23 cellular contexts compared by ENCODE assay signal in the genomic region with DNA sequence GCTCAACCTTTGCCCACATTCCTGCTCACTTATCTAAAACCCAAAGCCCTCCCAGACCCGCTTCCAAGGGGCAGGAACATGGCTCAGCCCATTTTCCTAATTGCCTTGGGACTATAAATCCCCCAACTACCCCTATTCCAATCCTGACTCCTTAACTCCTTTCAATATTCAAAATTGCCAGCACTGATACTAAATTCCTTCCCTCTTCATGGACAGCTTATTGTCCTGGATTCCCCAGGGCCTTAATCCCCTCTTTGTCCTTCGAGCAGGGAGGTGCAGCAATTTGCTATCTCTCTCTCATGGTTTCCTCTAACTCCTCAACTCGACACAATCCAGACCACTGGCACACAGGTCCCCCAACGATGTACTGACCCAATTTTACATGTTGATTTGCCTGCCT.
A peak's percentile ranks its signal among the peaks of the same experiment; 100 is the strongest.
DNase-seq lines count a peak whose midpoint lies in the region; TF ChIP-seq lines count a peak whose summit lies in the region.
"Had no signal": no experiment of that assay in that cellular context is flagged by ENCODE, and none has a peak within 500 bp of the region (broad histone marks: within the 10 kb centered on the region; RNA-seq: fewer than 3 reads in every experiment).

No MANE protein-coding gene starts in this region.

- CTCF ChIA-PET in MCF 10A (lab: Yijun Ruan, JAX) = interaction anchor here (0.7 kb wide), 2 partner anchors 848 to 966 kb away, joined by 3 to 4 read pairs; no protein-coding TSS in a partner anchor

- H3F3A ChIP-seq in neural progenitor cell (ENCODE audit: low read depth) = peaks cover 69% of the 10 kb centered on the region

- peak overlapping the region; percentile 84 for H3K27ac ChIP-seq in neural progenitor cell
- H3K27ac ChIP-seq: 22Rv1, Peyer's patch, SJCRH30 had no signal

- H3K9me3 Mint-ChIP-seq in neural progenitor cell = no peaks in the 10 kb centered on the region
- no peaks in the 10 kb centered on the region for H3K9me3 Mint-ChIP-seq in MCF 10A (ENCODE audit: unreplicated experiment)
- H3K9me3 Mint-ChIP-seq: activated naive CD4-positive, alpha-beta T cell treated with anti-CD3 and anti-CD28 coated beads, Interleukin-2, amount 10 ng/mL, durations not matched to agents 7 days and 5 days; activated T-cell treated with anti-CD3 and anti-CD28 coated beads, Interleukin-2, amount 50 U/mL, for 72 hours; CD4-positive, alpha-beta T cell had no signal

- H3K27me3 Mint-ChIP-seq in neural progenitor cell (ENCODE audit: insufficient read depth, low read depth) (peaks cover 2% of the 10 kb centered on the region), MCF 10A (ENCODE audit: insufficient read depth, unreplicated experiment) (no peaks in the 10 kb centered on the region)
- H3K27me3 Mint-ChIP-seq: activated CD4-positive, alpha-beta T cell treated with anti-CD3 and anti-CD28 coated beads for 36 hours; activated naive CD4-positive, alpha-beta T cell treated with anti-CD3 and anti-CD28 coated beads, Interleukin-2, amount 10 ng/mL, durations not matched to agents 7 days and 5 days; CD4-positive, alpha-beta T cell had no signal

- no peaks in the 10 kb centered on the region for H3K79me2 ChIP-seq in neural progenitor cell (ENCODE audit: low read depth)

- TF ChIP-seq CTCF in neural progenitor cell (IDR thresholded peaks at IDR 0.05) = no peak
- TF ChIP-seq CTCF in MCF 10A (IDR thresholded peaks at IDR 0.05; ENCODE audit: unreplicated experiment) = no peak

- intact Hi-C loops in MCF 10A (cut with micrococcal nuclease) = no loop called here

- H3K4me3 Mint-ChIP-seq in neural progenitor cell = peak overlapping the region; percentile 8
- H3K4me3 Mint-ChIP-seq in MCF 10A (ENCODE audit: unreplicated experiment) = no peak overlapping the region
- H3K4me3 Mint-ChIP-seq: activated CD4-positive, alpha-beta T cell treated with anti-CD3 and anti-CD28 coated beads for 36 hours; activated naive CD4-positive, alpha-beta T cell treated with anti-CD3 and anti-CD28 coated beads, Interleukin-2, amount 10 ng/mL, durations not matched to agents 7 days and 5 days; activated T-cell treated with anti-CD3 and anti-CD28 coated beads, Interleukin-2, amount 50 U/mL, for 72 hours; CD4-positive, alpha-beta T cell had no signal

- no peak overlapping the region for H3K9ac ChIP-seq in neural progenitor cell

- H3K4me1 Mint-ChIP-seq in neural progenitor cell = peaks cover 81% of the 10 kb centered on the region
- peaks cover 7% of the 10 kb centered on the region for H3K4me1 Mint-ChIP-seq in MCF 10A (ENCODE audit: insufficient read depth, unreplicated experiment)

- peak overlapping the region; percentile 32 for H3K27ac Mint-ChIP-seq in neural progenitor cell
- H3K27ac Mint-ChIP-seq in MCF 10A (ENCODE audit: low read depth, unreplicated experiment) = no peak overlapping the region
- H3K27ac Mint-ChIP-seq: activated CD4-positive, alpha-beta T cell treated with anti-CD3 and anti-CD28 coated beads for 36 hours; activated naive CD4-positive, alpha-beta T cell treated with anti-CD3 and anti-CD28 coated beads, Interleukin-2, amount 10 ng/mL, durations not matched to agents 7 days and 5 days; activated T-cell treated with anti-CD3 and anti-CD28 coated beads, Interleukin-2, amount 50 U/mL, for 72 hours; CD4-positive, alpha-beta T cell had no signal

- no peak overlapping the region for H2AFZ ChIP-seq in neural progenitor cell (replicated peaks)

- no peaks in the 10 kb centered on the region for H3K36me3 ChIP-seq in neural progenitor cell

- no peaks in the 10 kb centered on the region for H3K9me3 ChIP-seq in neural progenitor cell (ENCODE audit: low read depth)
- H3K9me3 ChIP-seq: mucosa of descending colon, Peyer's patch, SJCRH30 had no signal

- in situ Hi-C loops in G401 (cut with HindIII; ENCODE audit: low sequenced_read_pairs) = no loop called here

- DNase-seq in NCI-H2227 treated with DMSO at 0.1 percent for 48 hours (lab: John Stamatoyannopoulos, UW) = peak; percentile 24
- DNase-seq in NCI-H2227 (lab: John Stamatoyannopoulos, UW; ENCODE audit: unreplicated experiment) = no peak
- peak; percentile 27 to 35 for DNase-seq in NCI-H1930 (lab: John Stamatoyannopoulos, UW)
- peak; percentile 3 for DNase-seq in astrocyte of the hippocampus (ENCODE audit: low read depth, low spot score)
- DNase-seq in neural progenitor cell (ENCODE audit: low spot score) = peak; percentile 85
- DNase-seq in MCF 10A (ENCODE audit: unreplicated experiment) = no peak
- DNase-seq in NCI-H526 treated with DMSO at 0.1 percent for 48 hours (lab: John Stamatoyannopoulos, UW) = no peak
- DNase-seq in G401 (ENCODE audit: low spot score) = no peak
- DNase-seq: activated CD4-positive, alpha-beta T cell treated with anti-CD3 and anti-CD28 coated beads for 36 hours; activated CD8-positive, alpha-beta memory T cell treated with anti-CD3 and anti-CD28 coated beads for 24 hours; activated naive CD4-positive, alpha-beta T cell treated with anti-CD3 and anti-CD28 coated beads, Interleukin-2, amount 10 ng/mL, durations not matched to agents 7 days and 5 days; activated T-cell treated with anti-CD3 and anti-CD28 coated beads, Interleukin-2, amount 50 U/mL, for 72 hours; amniotic stem cell; CD4-positive, alpha-beta T cell; GDM1; islet precursor cell; mucosa of descending colon; NCI-H1105; NCI-H446 treated with DMSO at 0.1 percent for 48 hours; Peyer's patch; SJCRH30; T-helper 1 cell had no signal

- peaks cover 92% of the 10 kb centered on the region for H3K4me1 ChIP-seq in neural progenitor cell
- H3K4me1 ChIP-seq: SJCRH30 had no signal

- no peaks in the 10 kb centered on the region for H4K20me1 ChIP-seq in neural progenitor cell (ENCODE audit: low read depth)

- H3K36me3 Mint-ChIP-seq in neural progenitor cell (peaks cover 5% of the 10 kb centered on the region), MCF 10A (ENCODE audit: insufficient read depth, unreplicated experiment) (peaks cover 41% of the 10 kb centered on the region)

- no TSS peak for BruUV-seq in MCF 10A (replicated peaks; lab: Mats Ljungman, UMichigan)

- peak overlapping the region; percentile 13 for H3K4me3 ChIP-seq in neural progenitor cell
- H3K4me3 ChIP-seq: mucosa of descending colon, Peyer's patch, SJCRH30 had no signal

- POLR2A ChIA-PET in MCF 10A (lab: Yijun Ruan, JAX) = interaction anchor here (0.6 kb wide), 1 partner anchor 16 kb away, joined by 3 read pairs; no protein-coding TSS in a partner anchor

- peak overlapping the region; percentile 72 for H3K4me2 ChIP-seq in neural progenitor cell

- no peaks in the 10 kb centered on the region for H3K27me3 ChIP-seq in neural progenitor cell
- H3K27me3 ChIP-seq: Peyer's patch, SJCRH30 had no signal

Comparison
In these comparisons a context has a peak if more than half of its experiments do, and no peak if none do; other contexts are left out.
1. DNase-seq: peak in NCI-H2227 treated with DMSO at 0.1 percent for 48 hours (single experiment), NCI-H1930 (2 of 2), astrocyte of the hippocampus (single experiment) and neural progenitor cell (single experiment); none in NCI-H2227 (single experiment), MCF 10A (single experiment), NCI-H526 treated with DMSO at 0.1 percent for 48 hours (single experiment) and G401 (single experiment).